In the genomic region with DNA sequence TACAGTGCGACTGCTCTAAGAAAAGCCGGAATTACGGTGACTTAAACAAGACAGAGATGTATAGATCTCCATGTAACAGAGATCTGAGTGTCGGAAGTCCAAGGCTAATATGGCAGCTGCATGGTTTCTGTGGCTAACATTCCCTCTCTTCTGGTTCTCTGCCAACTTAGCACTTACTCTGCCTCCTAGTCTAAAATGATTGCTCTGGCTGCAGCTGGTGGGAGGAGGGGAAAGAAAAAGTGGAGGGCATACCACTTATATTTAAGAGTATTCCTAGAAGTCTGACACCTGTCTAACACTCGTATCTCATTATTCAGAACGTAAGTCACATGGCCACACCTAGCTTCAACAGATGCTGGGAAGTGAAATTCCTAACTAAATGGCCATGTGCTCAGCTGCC, we compare ENCODE assay signal across 17 cellular contexts.
DNase-seq lines count a peak whose midpoint lies in the region; TF ChIP-seq lines count a peak whose summit lies in the region.
"Had no signal": no experiment of that assay in that cellular context is flagged by ENCODE, and none has a peak within 500 bp of the region (broad histone marks: within the 10 kb centered on the region; RNA-seq: fewer than 3 reads in every experiment).

No MANE protein-coding gene starts in this region.

- no peaks in the 10 kb centered on the region for H3K9me3 Mint-ChIP-seq in HFFc6
- H3K9me3 Mint-ChIP-seq in activated CD4-positive, alpha-beta memory T cell treated with anti-CD3 and anti-CD28 coated beads, Interleukin-2, amount 10 ng/mL, durations not matched to agents 7 days and 5 days, result peaks cover 2% of the 10 kb centered on the region

- peaks cover 85% of the 10 kb centered on the region for H3K4me1 Mint-ChIP-seq in HFFc6 (ENCODE audit: low read depth)
- H3K4me1 Mint-ChIP-seq in activated CD4-positive, alpha-beta memory T cell treated with anti-CD3 and anti-CD28 coated beads, Interleukin-2, amount 10 ng/mL, durations not matched to agents 7 days and 5 days, result no peaks in the 10 kb centered on the region
- H3K4me1 Mint-ChIP-seq: activated CD8-positive, alpha-beta memory T cell treated with anti-CD3 and anti-CD28 coated beads, Interleukin-2, amount 10 ng/mL, durations not matched to agents 7 days and 5 days; nephron progenitor cell had no signal

- no peak for TF ChIP-seq CTCF in HFFc6 (IDR thresholded peaks at IDR 0.05)

- peaks cover 2% of the 10 kb centered on the region; the same call in 1 of the 2 replicates for H3K27me3 Mint-ChIP-seq in HFFc6 (ENCODE audit: insufficient read depth)
- H3K27me3 Mint-ChIP-seq in activated CD4-positive, alpha-beta memory T cell treated with anti-CD3 and anti-CD28 coated beads, Interleukin-2, amount 10 ng/mL, durations not matched to agents 7 days and 5 days, result no peaks in the 10 kb centered on the region
- H3K27me3 Mint-ChIP-seq: activated CD8-positive, alpha-beta memory T cell treated with anti-CD3 and anti-CD28 coated beads, Interleukin-2, amount 10 ng/mL, durations not matched to agents 7 days and 5 days; progenitor cell of endocrine pancreas had no signal

- no peak for DNase-seq in HFFc6
- peak; percentile 89 for DNase-seq in NCI-H187 treated with DMSO at 0.1 percent for 48 hours (lab: John Stamatoyannopoulos, UW)
- peak; percentile 97 for DNase-seq in NCI-H510A treated with DMSO at 0.1 percent for 48 hours (lab: John Stamatoyannopoulos, UW)
- peak; percentile 48 for DNase-seq in skeletal muscle cell (ENCODE audit: low read depth)
- DNase-seq in HT-29 (ENCODE audit: low spot score), result no peak
- no peak for DNase-seq in activated CD4-positive, alpha-beta memory T cell treated with anti-CD3 and anti-CD28 coated beads, Interleukin-2, amount 10 ng/mL, durations not matched to agents 7 days and 5 days
- no peak for DNase-seq in CD1c-positive myeloid dendritic cell (ENCODE audit: extremely low spot score)
- DNase-seq: activated CD8-positive, alpha-beta memory T cell treated with anti-CD3 and anti-CD28 coated beads, Interleukin-2, amount 10 ng/mL, durations not matched to agents 7 days and 5 days; dorsolateral prefrontal cortex; Kasumi-1; NCI-H1694; nephron progenitor cell; stimulated activated CD4-positive, alpha-beta T cell treated with anti-CD3 and anti-CD28 coated beads, Interleukin-4, amount 100 ng/mL, for 1 hour had no signal

- H3K4me3 Mint-ChIP-seq in HFFc6, result no peak overlapping the region
- no peak overlapping the region for H3K4me3 Mint-ChIP-seq in activated CD4-positive, alpha-beta memory T cell treated with anti-CD3 and anti-CD28 coated beads, Interleukin-2, amount 10 ng/mL, durations not matched to agents 7 days and 5 days
- H3K4me3 Mint-ChIP-seq: activated CD8-positive, alpha-beta memory T cell treated with anti-CD3 and anti-CD28 coated beads, Interleukin-2, amount 10 ng/mL, durations not matched to agents 7 days and 5 days; nephron progenitor cell had no signal

- CTCF ChIA-PET in activated CD4-positive, alpha-beta memory T cell treated with anti-CD3 and anti-CD28 coated beads, Interleukin-2, amount 10 ng/mL, durations not matched to agents 7 days and 5 days (lab: Charles Lee), result no interaction called here

- H3K36me3 Mint-ChIP-seq in HFFc6 (ENCODE audit: low read depth), result peaks cover 48% of the 10 kb centered on the region
- H3K36me3 Mint-ChIP-seq in activated CD4-positive, alpha-beta memory T cell treated with anti-CD3 and anti-CD28 coated beads, Interleukin-2, amount 10 ng/mL, durations not matched to agents 7 days and 5 days (ENCODE audit: low read depth), result no peaks in the 10 kb centered on the region
- H3K36me3 Mint-ChIP-seq: activated CD8-positive, alpha-beta memory T cell treated with anti-CD3 and anti-CD28 coated beads, Interleukin-2, amount 10 ng/mL, durations not matched to agents 7 days and 5 days had no signal

- POLR2A ChIA-PET in activated CD4-positive, alpha-beta memory T cell treated with anti-CD3 and anti-CD28 coated beads, Interleukin-2, amount 10 ng/mL, durations not matched to agents 7 days and 5 days (lab: Charles Lee), result no interaction called here

- peak overlapping the region; percentile 21; the same call in 1 of the 2 replicates for H3K27ac Mint-ChIP-seq in HFFc6
- no peak overlapping the region for H3K27ac Mint-ChIP-seq in activated CD4-positive, alpha-beta memory T cell treated with anti-CD3 and anti-CD28 coated beads, Interleukin-2, amount 10 ng/mL, durations not matched to agents 7 days and 5 days
- H3K27ac Mint-ChIP-seq: activated CD8-positive, alpha-beta memory T cell treated with anti-CD3 and anti-CD28 coated beads, Interleukin-2, amount 10 ng/mL, durations not matched to agents 7 days and 5 days; nephron progenitor cell; progenitor cell of endocrine pancreas had no signal

- H3K4me3 ChIP-seq in skeletal muscle cell (ENCODE audit: low read depth, low read length), result no peak overlapping the region
- H3K4me3 ChIP-seq: dorsolateral prefrontal cortex, gastroesophageal sphincter, skin epidermis, vagina had no signal

Comparison
In these comparisons a context has a peak if more than half of its experiments do, and no peak if none do; other contexts are left out.
1. DNase-seq: peak in NCI-H187 treated with DMSO at 0.1 percent for 48 hours (single experiment), NCI-H510A treated with DMSO at 0.1 percent for 48 hours (single experiment) and skeletal muscle cell (single experiment); none in HFFc6 (single experiment), HT-29 (single experiment), activated CD4-positive, alpha-beta memory T cell treated with anti-CD3 and anti-CD28 coated beads, Interleukin-2, amount 10 ng/mL, durations not matched to agents 7 days and 5 days (single experiment) and CD1c-positive myeloid dendritic cell (single experiment).